In the genomic region with DNA sequence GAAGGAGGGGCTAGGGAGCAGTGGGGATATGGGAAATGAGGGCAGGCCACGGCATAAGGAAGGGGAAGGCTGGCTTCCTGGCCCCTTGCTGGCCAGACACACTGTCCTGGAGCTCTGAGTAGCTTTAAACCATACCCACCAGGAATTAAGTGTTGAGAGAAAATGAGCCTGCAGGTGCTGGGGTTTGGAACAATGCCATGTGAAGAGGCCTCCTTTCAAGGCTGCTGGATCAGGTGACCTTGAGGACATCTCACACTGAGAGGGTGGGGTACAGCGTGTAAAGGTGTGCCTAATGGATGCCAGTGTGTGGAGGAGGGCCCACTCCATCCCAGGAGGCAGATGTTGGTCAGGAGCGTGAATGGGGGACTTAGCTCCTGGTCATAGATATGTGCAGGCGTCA, we compare ENCODE assay signal across 19 cellular contexts.
DNase-seq lines count a peak whose midpoint lies in the region; TF ChIP-seq lines count a peak whose summit lies in the region.
"Had no signal": no experiment of that assay in that cellular context is flagged by ENCODE, and none has a peak within 500 bp of the region (broad histone marks: within the 10 kb centered on the region; RNA-seq: fewer than 3 reads in every experiment).

No MANE protein-coding gene starts in this region.

- peak; percentile 81 for DNase-seq in COLO668 (lab: John Stamatoyannopoulos, UW; ENCODE audit: unreplicated experiment)
- DNase-seq in NCI-H2081 (lab: John Stamatoyannopoulos, UW), result peak; percentile 71 to 89
- peak; percentile 80 for DNase-seq in NCI-H774 (lab: John Stamatoyannopoulos, UW)
- DNase-seq in Kasumi-1 (lab: John Stamatoyannopoulos, UW), result no peak
- no peak for DNase-seq in NCI-H526 treated with DMSO at 0.1 percent for 48 hours (lab: John Stamatoyannopoulos, UW)
- no peak for DNase-seq in GF-D8 (lab: John Stamatoyannopoulos, UW)
- DNase-seq in mesenteric fat pad (ENCODE audit: low spot score), result no peak
- DNase-seq: activated CD4-positive, alpha-beta T cell treated with anti-CD3 and anti-CD28 coated beads, Interleukin-2, amount 10 ng/mL, durations not matched to agents 24 days and 14 days; activated gamma-delta T cell; CD4-positive, alpha-beta T cell; hippocampal formation; islet precursor cell; occipital lobe; T-cell had no signal

- H3K36me3 ChIP-seq in Loucy (ENCODE audit: insufficient read depth, low read length), result no peaks in the 10 kb centered on the region
- H3K36me3 ChIP-seq: right atrium auricular region, vagina had no signal

- no peak overlapping the region for H3K4me2 ChIP-seq in Loucy (ENCODE audit: low read depth, low read length, poor library complexity, severe bottlenecking)
- H3K4me2 ChIP-seq: KMS-11 had no signal

- H4K20me1 ChIP-seq in Loucy (ENCODE audit: insufficient read depth, low read length, poor library complexity, severe bottlenecking), result no peaks in the 10 kb centered on the region

- H3K9me3 ChIP-seq in Loucy (ENCODE audit: insufficient read depth, low read depth, low read length), result no peaks in the 10 kb centered on the region
- H3K9me3 ChIP-seq: right atrium auricular region, vagina had no signal

- no peak overlapping the region for H2AFZ ChIP-seq in Loucy (ENCODE audit: low read length)

- H3K9ac ChIP-seq in Loucy (ENCODE audit: low read depth, low read length, poor library complexity, severe bottlenecking), result peak overlapping the region; percentile 7
- H3K9ac ChIP-seq: KMS-11 had no signal

- no peaks in the 10 kb centered on the region for H3K27me3 ChIP-seq in Loucy (ENCODE audit: insufficient read depth, low read length, poor library complexity, severe bottlenecking)
- H3K27me3 ChIP-seq: right atrium auricular region, vagina had no signal

- H3K9me2 ChIP-seq in Loucy (replicated peaks; ENCODE audit: low read depth, low read length), result no peaks in the 10 kb centered on the region

- peaks cover 44% of the 10 kb centered on the region for H3K4me1 ChIP-seq in Loucy (ENCODE audit: insufficient read depth, low read length, poor library complexity, severe bottlenecking)
- H3K4me1 ChIP-seq: vagina had no signal

- H3K4me3 ChIP-seq in Loucy (ENCODE audit: low read length, poor library complexity, severe bottlenecking), result no peak overlapping the region
- H3K4me3 ChIP-seq: lung, right atrium auricular region, vagina had no signal

- no peaks in the 10 kb centered on the region for H3F3A ChIP-seq in Loucy (ENCODE audit: low read depth)

- H3K79me2 ChIP-seq in Loucy (ENCODE audit: insufficient read depth, low read length), result no peaks in the 10 kb centered on the region

- TF ChIP-seq CTCF in Loucy (conservative IDR thresholded peaks at IDR 0.05; ENCODE audit: low read length), result no peak

Comparison
In these comparisons a context has a peak if more than half of its experiments do, and no peak if none do; other contexts are left out.
1. DNase-seq: peak in COLO668 (single experiment), NCI-H2081 (2 of 2) and NCI-H774 (single experiment); none in Kasumi-1 (0 of 2), NCI-H526 treated with DMSO at 0.1 percent for 48 hours (single experiment), GF-D8 (single experiment) and mesenteric fat pad (single experiment).